17 cellular contexts compared by ENCODE assay signal in the genomic region with DNA sequence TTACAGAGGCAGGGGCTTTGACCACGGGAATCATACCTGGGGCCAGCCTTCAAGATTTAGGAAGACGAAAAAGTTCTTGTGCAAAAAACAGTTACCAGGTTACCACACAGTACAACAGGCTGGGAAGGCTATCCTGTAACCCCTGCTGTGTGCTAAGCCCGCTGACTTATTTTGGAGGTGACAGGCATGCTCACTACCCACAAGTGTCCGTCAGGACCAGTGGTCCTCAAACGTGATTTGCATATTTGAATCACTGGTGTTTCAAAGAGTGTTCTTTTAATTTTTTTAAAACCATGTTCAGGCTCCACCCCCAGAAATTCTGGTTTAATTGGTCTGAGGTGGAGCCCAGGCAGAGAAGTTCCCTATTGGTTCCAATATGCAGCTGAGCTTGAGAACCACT.
"Had no signal": no experiment of that assay in that cellular context is flagged by ENCODE, and none has a peak within 500 bp of the region (broad histone marks: within the 10 kb centered on the region; RNA-seq: fewer than 3 reads in every experiment).

No MANE protein-coding gene starts in this region.

- H3K9me3 Mint-ChIP-seq: activated naive CD4-positive, alpha-beta T cell treated with anti-CD3 and anti-CD28 coated beads, Interleukin-2, amount 50 U/mL, for 24 hours; neural progenitor cell had no signal

- H3K9ac ChIP-seq: neural progenitor cell, parathyroid adenoma had no signal

- H3K4me1 Mint-ChIP-seq: activated naive CD4-positive, alpha-beta T cell treated with anti-CD3 and anti-CD28 coated beads, Interleukin-2, amount 50 U/mL, for 24 hours had no signal

- H3K36me3 ChIP-seq: esophagus squamous epithelium, left lung, neural progenitor cell, thoracic aorta had no signal

- H3K36me3 Mint-ChIP-seq: neural progenitor cell had no signal

- H3K27me3 ChIP-seq: esophagus squamous epithelium, heart right ventricle, left lung, neural progenitor cell, stomach had no signal

- H3K27ac Mint-ChIP-seq: activated naive CD4-positive, alpha-beta T cell treated with anti-CD3 and anti-CD28 coated beads, Interleukin-2, amount 50 U/mL, for 24 hours; neural progenitor cell; T-helper 17 cell had no signal

- H3K4me3 Mint-ChIP-seq: activated naive CD4-positive, alpha-beta T cell treated with anti-CD3 and anti-CD28 coated beads, Interleukin-2, amount 50 U/mL, for 24 hours; brain; neural progenitor cell; T-helper 17 cell had no signal

- ATAC-seq: heart right ventricle, left lung, T-helper 17 cell had no signal

- H3K9me3 ChIP-seq: esophagus squamous epithelium, heart right ventricle, left lung, stomach, thoracic aorta had no signal

- H3K4me3 ChIP-seq: esophagus squamous epithelium, heart right ventricle, left lung, neural progenitor cell, skin epidermis, stomach, thoracic aorta had no signal

- DNase-seq: activated CD4-positive, alpha-beta T cell treated with anti-CD3 and anti-CD28 coated beads, Interleukin-2, amount 50 U/mL, for 1 hour; activated CD4-positive, CD25-positive, alpha-beta regulatory T cell; activated T-cell treated with anti-CD3 and anti-CD28 coated beads, Interleukin-2, amount 50 U/mL, for 1 hour; esophagus squamous epithelium; heart right ventricle; islet precursor cell; left lung; retina; stimulated activated CD4-positive, alpha-beta T cell treated with anti-CD3 and anti-CD28 coated beads, Interleukin-4, amount 100 ng/mL, for 4 hours; stomach; T-helper 17 cell had no signal

- H3K27me3 Mint-ChIP-seq: activated naive CD4-positive, alpha-beta T cell treated with anti-CD3 and anti-CD28 coated beads, Interleukin-2, amount 50 U/mL, for 24 hours; brain had no signal

- H3K4me2 ChIP-seq: neural progenitor cell had no signal

- H2AFZ ChIP-seq: neural progenitor cell, parathyroid adenoma had no signal

- H3K27ac ChIP-seq: esophagus squamous epithelium, heart right ventricle, left lung, neural progenitor cell, parathyroid adenoma, skin epidermis, stomach, thoracic aorta had no signal

- H3K4me1 ChIP-seq: esophagus squamous epithelium, heart right ventricle, left lung, stomach had no signal
